19 cellular contexts compared by ENCODE assay signal in the genomic region with DNA sequence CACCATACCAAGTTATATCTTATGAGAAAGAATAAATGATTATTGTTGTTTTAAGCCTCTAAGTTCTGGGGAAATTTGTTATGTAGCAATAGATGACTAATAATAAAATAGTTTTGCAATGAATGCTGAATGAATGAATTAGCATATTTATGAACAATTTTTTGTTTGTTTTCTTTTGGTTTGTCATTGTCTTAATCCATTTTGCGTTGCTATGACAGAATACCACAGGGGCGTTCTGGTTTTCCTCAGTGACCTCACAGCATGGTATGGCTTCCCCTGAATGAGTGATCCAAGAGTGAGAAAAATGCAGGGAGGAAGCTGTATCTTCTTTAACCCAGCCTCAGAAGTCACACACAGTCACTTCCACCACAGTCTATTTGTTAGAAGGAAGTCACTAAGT. TPM values are rescaled to one million over a fixed set of nuclear protein-coding genes. Genes with fewer than 3 reads are reported as not detected.
DNase-seq lines count a peak whose midpoint lies in the region; ATAC-seq and TF ChIP-seq lines count a peak whose summit lies in the region.
"Had no signal": no experiment of that assay in that cellular context is flagged by ENCODE, and none has a peak within 500 bp of the region (broad histone marks: within the 10 kb centered on the region; RNA-seq: fewer than 3 reads in every experiment).

No MANE protein-coding gene starts in this region.

- no peaks in the 10 kb centered on the region for H3K79me1 ChIP-seq in IMR-90 (ENCODE audit: low read depth in 1 of 2, low read length in 2 of 2)

- no peak overlapping the region for H2AK5ac ChIP-seq in IMR-90 (ENCODE audit: low read depth, low read length)

- H3K56ac ChIP-seq in IMR-90 (ENCODE audit: extremely low read depth, insufficient read depth, low read length), result no peak overlapping the region

- intact Hi-C loops in IMR-90 (cut with micrococcal nuclease), result no loop called here
- intact Hi-C loops in tibial artery (cut with DNase I; ENCODE audit: low total_unique reads), result no loop called here

- H2BK120ac ChIP-seq in IMR-90 (ENCODE audit: low read depth, low read length), result no peak overlapping the region

- TF ChIP-seq CTCF in AG10803 (conservative IDR thresholded peaks at IDR 0.05; ENCODE audit: low read length) (no peak), IMR-90 (conservative IDR thresholded peaks at IDR 0.05; ENCODE audit: low read depth, low read length) (no peak), cardiac fibroblast (IDR thresholded peaks at IDR 0.05; ENCODE audit: low read depth, low read length) (no peak), tibial artery (IDR thresholded peaks at IDR 0.05) (no peak)

- no peak overlapping the region for H4K91ac ChIP-seq in IMR-90 (ENCODE audit: insufficient read depth, low read depth, low read length)

- no peak for TF ChIP-seq POLR2A in IMR-90 (IDR thresholded peaks at IDR 0.05; ENCODE audit: low read depth, low read length)

- no peak overlapping the region for H3K4me2 ChIP-seq in IMR-90 (ENCODE audit: low read depth, low read length)
- H3K4me2 ChIP-seq: BLaER1 treated with 17β-estradiol and CSF1 and Interleukin-3, amounts not matched to agents 10 nM and 100 nM had no signal

- DNase-seq in AG10803 (ENCODE audit: low read depth) (peak; percentile 51), IMR-90 (peak; percentile 89), cardiac fibroblast (ENCODE audit: low read depth in 2 of 2) (peak; percentile 53 to 98), kidney tubule cell (ENCODE audit: low spot score) (peak; percentile 6), AML-193 (lab: John Stamatoyannopoulos, UW) (no peak), tibial artery (no peak)
- DNase-seq in stimulated activated CD4-positive, alpha-beta T cell treated with anti-CD3 and anti-CD28 coated beads, Interleukin-4, amount 100 ng/mL, for 1 hour, result no peak
- no peak for DNase-seq in effector memory CD4-positive, alpha-beta T cell
- DNase-seq: activated CD4-positive, alpha-beta T cell treated with anti-CD3 and anti-CD28 coated beads for 48 hours; activated T-cell treated with anti-CD3 and anti-CD28 coated beads, Interleukin-2, amount 50 U/mL, for 4 hours; adrenal gland; DMS53; left colon; MM.1S; NCI-H2081 treated with DMSO at 0.1 percent for 48 hours; SHP77; stimulated activated CD4-positive, alpha-beta T cell treated with anti-CD3 and anti-CD28 coated beads, Interleukin-15, amount 100 ng/mL, for 24 hours had no signal

- ATAC-seq in IMR-90 (ENCODE audit: low read depth), result peak; percentile 60
- ATAC-seq: activated T-cell treated with anti-CD3 and anti-CD28 coated beads, Interleukin-2, amount 50 U/mL, for 4 hours; left colon had no signal

- in situ Hi-C loops in IMR-90 (cut with MboI; ENCODE audit: low sequenced_read_pairs), result no loop called here

- 0 out of 2 replicates have a peak overlapping the region, but pooled peaks have one; percentile 37 for H3K14ac ChIP-seq in IMR-90 (replicated peaks; ENCODE audit: low read depth, low read length)

- H3K23ac ChIP-seq in IMR-90 (ENCODE audit: low read depth, low read length), result no peak overlapping the region

- H3K27me3 ChIP-seq in IMR-90 (ENCODE audit: control insufficient read depth, insufficient read depth, low read length) (no peaks in the 10 kb centered on the region), tibial artery (no peaks in the 10 kb centered on the region)
- H3K27me3 ChIP-seq in effector memory CD4-positive, alpha-beta T cell (replicated peaks; ENCODE audit: control insufficient read depth, insufficient read depth, low read length, poor library complexity, severe bottlenecking), result no peaks in the 10 kb centered on the region
- H3K27me3 ChIP-seq: adrenal gland; BLaER1 treated with 17β-estradiol and CSF1 and Interleukin-3, amounts not matched to agents 10 nM and 100 nM; suprapubic skin had no signal

- no CpG with 5 or more reads among the region's 2 CpGs for WGBS in IMR-90 (ENCODE audit: extremely low coverage in 2 of 2, insufficient read length in 1 of 2), 2 experiments

- peak overlapping the region; percentile 0 for H2AFZ ChIP-seq in IMR-90 (replicated peaks; ENCODE audit: low read length, poor library complexity)

- H3K18ac ChIP-seq in IMR-90 (ENCODE audit: low read depth, low read length), result no peak overlapping the region; the same call in 1 of the 2 replicates

- 0 out of 2 replicates have a peak overlapping the region, but pooled peaks have one; percentile 14 for H2BK20ac ChIP-seq in IMR-90 (ENCODE audit: low read depth, low read length)

- no peak overlapping the region for H3K9ac ChIP-seq in IMR-90 (ENCODE audit: low read depth, low read length)
- H3K9ac ChIP-seq: BLaER1 treated with 17β-estradiol and CSF1 and Interleukin-3, amounts not matched to agents 10 nM and 100 nM had no signal

- dilution Hi-C loops in IMR-90 (cut with HindIII; ENCODE audit: low sequenced_read_pairs, unreplicated experiment), result no loop called here

- no peak overlapping the region for H4K8ac ChIP-seq in IMR-90 (ENCODE audit: low read depth in 2 of 2, low read length in 2 of 2)

- POLR2A ChIA-PET in IMR-90 (lab: Charles Lee; ENCODE audit: unreplicated experiment), result interaction anchor here (0.6 kb wide), 1 partner anchor 24 kb away, joined by 10 read pairs; no protein-coding TSS in a partner anchor

- H3K9me3 ChIP-seq in IMR-90 (ENCODE audit: control insufficient read depth, insufficient read depth, low read length), result no peaks in the 10 kb centered on the region
- H3K9me3 ChIP-seq in effector memory CD4-positive, alpha-beta T cell (ENCODE audit: control insufficient read depth, low read length), result no peaks in the 10 kb centered on the region
- no peaks in the 10 kb centered on the region for H3K9me3 ChIP-seq in tibial artery
- H3K9me3 ChIP-seq: adrenal gland, suprapubic skin had no signal

- peaks cover 5% of the 10 kb centered on the region for H3K9me1 ChIP-seq in IMR-90 (ENCODE audit: insufficient read depth, low read length)

- H3K36me3 ChIP-seq in IMR-90 (ENCODE audit: control insufficient read depth, insufficient read depth, low read length) (no peaks in the 10 kb centered on the region), tibial artery (no peaks in the 10 kb centered on the region)
- no peaks in the 10 kb centered on the region for H3K36me3 ChIP-seq in effector memory CD4-positive, alpha-beta T cell (ENCODE audit: control insufficient read depth, insufficient read depth, low read length)
- H3K36me3 ChIP-seq: adrenal gland; BLaER1 treated with 17β-estradiol and CSF1 and Interleukin-3, amounts not matched to agents 10 nM and 100 nM; suprapubic skin had no signal

- no peaks in the 10 kb centered on the region for H4K20me1 ChIP-seq in IMR-90 (ENCODE audit: insufficient read depth, low read length)
- H4K20me1 ChIP-seq: BLaER1 treated with 17β-estradiol and CSF1 and Interleukin-3, amounts not matched to agents 10 nM and 100 nM had no signal

- no peak overlapping the region for H3K27ac ChIP-seq in IMR-90 (ENCODE audit: insufficient read depth, low read length)
- no peak overlapping the region for H3K27ac ChIP-seq in effector memory CD4-positive, alpha-beta T cell (ENCODE audit: insufficient read depth, low read length, poor library complexity, severe bottlenecking)
- no peak overlapping the region for H3K27ac ChIP-seq in tibial artery
- H3K27ac ChIP-seq: adrenal gland; BLaER1 treated with 17β-estradiol and CSF1 and Interleukin-3, amounts not matched to agents 10 nM and 100 nM; suprapubic skin had no signal

- H2AK9ac ChIP-seq in IMR-90 (replicated peaks; ENCODE audit: low read depth, low read length, poor library complexity), result no peak overlapping the region

- H3K4ac ChIP-seq in IMR-90 (ENCODE audit: low read depth, low read length), result peak overlapping the region; percentile 40; the same call in 1 of the 2 replicates

- CTCF ChIA-PET in IMR-90 (lab: Yijun Ruan, JAX), result no interaction called here

- no peak overlapping the region for H4K5ac ChIP-seq in IMR-90 (ENCODE audit: low read depth, low read length)

- no TSS peak for BruUV-seq in IMR-90 (replicated peaks; lab: Mats Ljungman, UMichigan)

- no peak overlapping the region for H2BK15ac ChIP-seq in IMR-90 (ENCODE audit: low read depth, low read length)

- no peak overlapping the region for H2BK5ac ChIP-seq in IMR-90 (ENCODE audit: low read depth, low read length, poor library complexity, severe bottlenecking)

- no peak overlapping the region for H3K4me3 ChIP-seq in AG10803 (ENCODE audit: low read length)
- H3K4me3 ChIP-seq in IMR-90 (ENCODE audit: insufficient read depth, low read depth, low read length), result no peak overlapping the region
- H3K4me3 ChIP-seq in cardiac fibroblast (replicated peaks in 1 of 2; ENCODE audit: low read depth in 2 of 2, low read length in 2 of 2), result no peak overlapping the region
- no peak overlapping the region for H3K4me3 ChIP-seq in effector memory CD4-positive, alpha-beta T cell (ENCODE audit: insufficient read depth, low read depth, low read length, poor library complexity, severe bottlenecking)
- no peak overlapping the region for H3K4me3 ChIP-seq in tibial artery
- H3K4me3 ChIP-seq: adrenal gland; BLaER1 treated with 17β-estradiol and CSF1 and Interleukin-3, amounts not matched to agents 10 nM and 100 nM; suprapubic skin had no signal

- H3K4me1 ChIP-seq in IMR-90 (ENCODE audit: control insufficient read depth, insufficient read depth, low read length) (no peaks in the 10 kb centered on the region), tibial artery (no peaks in the 10 kb centered on the region)
- H3K4me1 ChIP-seq in effector memory CD4-positive, alpha-beta T cell (ENCODE audit: control insufficient read depth, insufficient read depth, low read length, poor library complexity, severe bottlenecking), result no peaks in the 10 kb centered on the region
- H3K4me1 ChIP-seq: adrenal gland; BLaER1 treated with 17β-estradiol and CSF1 and Interleukin-3, amounts not matched to agents 10 nM and 100 nM; suprapubic skin had no signal

- no peak for TF ChIP-seq RAD21 in IMR-90 (IDR thresholded peaks at IDR 0.05; ENCODE audit: low read length)

TF ChIP-seq in IMR-90, 13 proteins besides CTCF, POLR2A, EP300 and RAD21:
- TF ChIP-seq RFX5 (IDR thresholded peaks at IDR 0.05; ENCODE audit: low read depth, low read length) (no peak), CEBPB (IDR thresholded peaks at IDR 0.05; ENCODE audit: low read depth, low read length) (peak; percentile 91)

RNA-seq across cellular contexts. Expression of a gene that starts 53.8 kb away (rescaled TPM):
- 0.54 and 0.56 TPM in 2 replicates for total RNA-seq in IMR-90 (2012; rRNA removed)
- 1.1 and 1.5 TPM in 2 replicates for polyA plus RNA-seq in IMR-90 (2012; rRNA removed)
- 1.1 and 1.5 TPM in 2 replicates for polyA plus RNA-seq in IMR-90 (2012; cell fraction: cytosol; rRNA removed)
- polyA plus RNA-seq in IMR-90 (2012; cell fraction: nucleus; rRNA removed; ENCODE audit: low replicate concordance), result 0.44 and 1.0 TPM in 2 replicates

Comparison
In these comparisons a context has a peak if more than half of its experiments do, and no peak if none do; other contexts are left out.
1. DNase-seq: peak in AG10803 (single experiment), IMR-90 (single experiment), cardiac fibroblast (2 of 2) and kidney tubule cell (single experiment); none in AML-193 (0 of 2), stimulated activated CD4-positive, alpha-beta T cell treated with anti-CD3 and anti-CD28 coated beads, Interleukin-4, amount 100 ng/mL, for 1 hour (single experiment), effector memory CD4-positive, alpha-beta T cell (0 of 3) and tibial artery (0 of 2).